8 cellular contexts compared by ENCODE assay signal in genomic region chr17:75205793-75206163, GRCh38. TPM values are rescaled to one million over a fixed set of nuclear protein-coding genes. Genes with fewer than 3 reads are reported as not detected.
A peak's percentile ranks its signal among the peaks of the same experiment; 100 is the strongest.
DNase-seq lines count a peak whose midpoint lies in the region; ATAC-seq, FAIRE-seq and TF ChIP-seq lines count a peak whose summit lies in the region.

No MANE protein-coding gene starts in this region.

- H4K20me1 ChIP-seq in SU-DHL-6 (ENCODE audit: low read depth, low read length): no peaks in the 10 kb centered on the region

- H3K79me2 ChIP-seq in SU-DHL-6 (ENCODE audit: insufficient read depth, low read length): peaks cover 62% of the 10 kb centered on the region

- peak overlapping the region; percentile 84 for H3K4me2 ChIP-seq in SU-DHL-6 (ENCODE audit: low read depth, low read length, poor library complexity, severe bottlenecking)

- no peak for FAIRE-seq in urothelium cell line (lab: Jason Lieb, UNC)

- peaks cover 45% of the 10 kb centered on the region for H3K36me3 Mint-ChIP-seq in stimulated activated effector memory CD8-positive, alpha-beta T cell treated with anti-CD3 and anti-CD28 coated beads, Interleukin-12 subunit alpha, Interleukin-12 subunit beta, amount 100 ng/mL, for 72 hours

- H3K27me3 ChIP-seq in SU-DHL-6 (ENCODE audit: low read length): no peaks in the 10 kb centered on the region
- H3K27me3 ChIP-seq in foreskin keratinocyte: no peaks in the 10 kb centered on the region

- H3K4me3 ChIP-seq in SU-DHL-6 (ENCODE audit: insufficient read depth, low read length, poor library complexity, severe bottlenecking): peak overlapping the region; percentile 89

- TF ChIP-seq CTCF in SU-DHL-6 (IDR thresholded peaks at IDR 0.05; ENCODE audit: insufficient read depth, low read length, poor library complexity, severe bottlenecking) (no peak), foreskin keratinocyte (conservative IDR thresholded peaks at IDR 0.05) (no peak), GM10248 (IDR thresholded peaks at IDR 0.05; ENCODE audit: control extremely low read depth, extremely low read depth, low read depth, missing control alignments) (no peak)

- CTCF ChIA-PET in GM10248 (lab: Yijun Ruan, JAX): interaction anchor here (1.0 to 9.1 kb wide), 7 partner anchors 37 to 244 kb away, joined by 3 to 116 read pairs (median 5); partner anchors contain the start of genes GRB2 and MIF4GD

- no peaks in the 10 kb centered on the region for H3K4me1 ChIP-seq in foreskin keratinocyte

- no peaks in the 10 kb centered on the region for H3K9me3 ChIP-seq in SU-DHL-6 (ENCODE audit: insufficient read depth, low read length)

- peaks cover 13% of the 10 kb centered on the region for H3K4me1 Mint-ChIP-seq in stimulated activated effector memory CD8-positive, alpha-beta T cell treated with anti-CD3 and anti-CD28 coated beads, Interleukin-12 subunit alpha, Interleukin-12 subunit beta, amount 100 ng/mL, for 72 hours

- H3K36me3 ChIP-seq in SU-DHL-6 (ENCODE audit: low read length): peaks cover 21% of the 10 kb centered on the region

- POLR2A ChIA-PET in GM10248 (lab: Yijun Ruan, JAX): interaction anchor here (0.6 to 1.3 kb wide), 2 partner anchors 51 to 52 kb away, joined by 3 read pairs; partner anchors contain the start of gene JPT1

- H2AFZ ChIP-seq in SU-DHL-6 (ENCODE audit: low read depth, low read length, severe bottlenecking): peak overlapping the region; percentile 81

- H3K9ac ChIP-seq in SU-DHL-6 (ENCODE audit: low read length): peak overlapping the region; percentile 91

- ATAC-seq in GM21619 (IDR thresholded peaks at IDR 0.05; ENCODE audit: unreplicated experiment) (peak; percentile 8), foreskin keratinocyte (no peak), HG02571 (IDR thresholded peaks at IDR 0.05; ENCODE audit: unreplicated experiment) (no peak)
- peak; percentile 5 for ATAC-seq in stimulated activated effector memory CD8-positive, alpha-beta T cell treated with anti-CD3 and anti-CD28 coated beads, Interleukin-12 subunit alpha, Interleukin-12 subunit beta, amount 100 ng/mL, for 72 hours

- H3K27ac Mint-ChIP-seq in stimulated activated effector memory CD8-positive, alpha-beta T cell treated with anti-CD3 and anti-CD28 coated beads, Interleukin-12 subunit alpha, Interleukin-12 subunit beta, amount 100 ng/mL, for 72 hours: peak overlapping the region; percentile 100

- peaks cover 3% of the 10 kb centered on the region; the same call in 1 of the 2 replicates for H3F3A ChIP-seq in SU-DHL-6 (ENCODE audit: insufficient read depth)

- no peaks in the 10 kb centered on the region for H3K9me3 Mint-ChIP-seq in stimulated activated effector memory CD8-positive, alpha-beta T cell treated with anti-CD3 and anti-CD28 coated beads, Interleukin-12 subunit alpha, Interleukin-12 subunit beta, amount 100 ng/mL, for 72 hours

- H3K27ac ChIP-seq in SU-DHL-6 (ENCODE audit: low read depth, low read length) (peak overlapping the region; percentile 79), foreskin keratinocyte (peak overlapping the region; percentile 96)

- no peaks in the 10 kb centered on the region for H3K9me2 ChIP-seq in SU-DHL-6 (replicated peaks; ENCODE audit: insufficient read depth, low read length)

- H3K4me3 Mint-ChIP-seq in stimulated activated effector memory CD8-positive, alpha-beta T cell treated with anti-CD3 and anti-CD28 coated beads, Interleukin-12 subunit alpha, Interleukin-12 subunit beta, amount 100 ng/mL, for 72 hours: peak overlapping the region; percentile 95

- DNase-seq in foreskin keratinocyte: no peak
- DNase-seq in stimulated activated effector memory CD8-positive, alpha-beta T cell treated with anti-CD3 and anti-CD28 coated beads, Interleukin-12 subunit alpha, Interleukin-12 subunit beta, amount 100 ng/mL, for 72 hours (ENCODE audit: low spot score in 2 of 2): no peak
- DNase-seq in GM10248 (ENCODE audit: extremely low spot score): no peak
- DNase-seq in T-helper 9 cell: no peak
- DNase-seq in urothelium cell line (ENCODE audit: low spot score): no peak

RNA-seq across cellular contexts. Expression of gene NUP85, which starts 0.3 kb away (rescaled TPM):
- 74.4 and 81.5 TPM in 2 replicates for total RNA-seq in foreskin keratinocyte
- polyA plus RNA-seq in foreskin keratinocyte: 55.9 and 66.9 TPM in 2 replicates

RNA-seq across cellular contexts. Expression of gene SUMO2, which starts 23.0 kb away (rescaled TPM):
- 284 and 299 TPM in 2 replicates for total RNA-seq in foreskin keratinocyte
- 326 and 355 TPM in 2 replicates for polyA plus RNA-seq in foreskin keratinocyte

RNA-seq across cellular contexts. Expression of gene JPT1, which starts 51.5 kb away (rescaled TPM):
- 463 and 622 TPM in 2 replicates for total RNA-seq in foreskin keratinocyte
- 705 and 905 TPM in 2 replicates for polyA plus RNA-seq in foreskin keratinocyte

RNA-seq across cellular contexts. Expression of gene GGA3, which starts 55.6 kb away (rescaled TPM):
- total RNA-seq in foreskin keratinocyte: 19.1 and 20.7 TPM in 2 replicates
- polyA plus RNA-seq in foreskin keratinocyte: 12.3 and 12.8 TPM in 2 replicates

RNA-seq across cellular contexts. Expression of gene MRPS7, which starts 55.9 kb away (rescaled TPM):
- total RNA-seq in foreskin keratinocyte: 105 and 110 TPM in 2 replicates
- 126 and 127 TPM in 2 replicates for polyA plus RNA-seq in foreskin keratinocyte

Comparison
In these comparisons a context has a peak if more than half of its experiments do, and no peak if none do; other contexts are left out.
1. ATAC-seq: peak in GM21619 (single experiment) and stimulated activated effector memory CD8-positive, alpha-beta T cell treated with anti-CD3 and anti-CD28 coated beads, Interleukin-12 subunit alpha, Interleukin-12 subunit beta, amount 100 ng/mL, for 72 hours (single experiment); none in foreskin keratinocyte (single experiment) and HG02571 (single experiment).